Comparison of ENCODE assay signal across 8 cellular contexts in genomic region chr3:151085227-151085888, GRCh38. TPM values are rescaled to one million over a fixed set of nuclear protein-coding genes. Genes with fewer than 3 reads are reported as not detected.
DNase-seq lines count a peak whose midpoint lies in the region; ATAC-seq and TF ChIP-seq lines count a peak whose summit lies in the region.

MED12L (plus strand) TSS chr3:151085664; CDS start chr3:151086927, 1,263 bp downstream.

- H3K36me3 ChIP-seq in GM06990 (ENCODE audit: control insufficient read depth, insufficient read depth, low read length): no peaks in the 10 kb centered on the region

- peak; percentile 82 for ATAC-seq in sciatic nerve
- no peak for ATAC-seq in HG03469 (IDR thresholded peaks at IDR 0.05; ENCODE audit: unreplicated experiment)

- no peaks in the 10 kb centered on the region for H3K9me3 Mint-ChIP-seq in T-helper 1 cell treated with Interleukin-12 subunit alpha and Interleukin-12 subunit beta and Interleukin-4 antibody, amounts not matched to agents 30 μg/mL and 1 μg/mL, for 36 hours

- intact Hi-C loops in sciatic nerve (cut with DNase I): no loop called here

- in situ Hi-C loops in T47D (cut with HindIII; ENCODE audit: low pct_unique_long_range_greater_than_20kb, low sequenced_read_pairs): no loop called here

- H3K4me3 ChIP-seq in GM06990 (replicated peaks; ENCODE audit: low read depth, low read length) (peak within 1 kb of the TSS; percentile 52), HFF-Myc (replicated peaks; ENCODE audit: low read depth, low read length) (peak within 1 kb of the TSS; percentile 42), iPS-18c (ENCODE audit: insufficient read depth, low read depth, low read length) (peak within 1 kb of the TSS; percentile 66)

- H3K27ac Mint-ChIP-seq in T-helper 1 cell treated with Interleukin-12 subunit alpha and Interleukin-12 subunit beta and Interleukin-4 antibody, amounts not matched to agents 30 μg/mL and 1 μg/mL, for 36 hours: no peak within 1 kb of the TSS

- DNase-seq in GM06990 (ENCODE audit: extremely low read depth, insufficient read length): peak; percentile 79
- DNase-seq in HFF-Myc (ENCODE audit: extremely low read depth, low read depth): no peak
- peak; percentile 52 for DNase-seq in MV-4-11 (lab: John Stamatoyannopoulos, UW)
- peak; percentile 86 to 99 for DNase-seq in T47D (ENCODE audit: low read depth in 1 of 2, low spot score in 1 of 2)
- DNase-seq in sciatic nerve (ENCODE audit: low spot score): peak; percentile 79

- H3K36me3 Mint-ChIP-seq in T-helper 1 cell treated with Interleukin-12 subunit alpha and Interleukin-12 subunit beta and Interleukin-4 antibody, amounts not matched to agents 30 μg/mL and 1 μg/mL, for 36 hours (ENCODE audit: low read depth): peaks cover 3% of the 10 kb centered on the region

- H3K4me3 Mint-ChIP-seq in T-helper 1 cell treated with Interleukin-12 subunit alpha and Interleukin-12 subunit beta and Interleukin-4 antibody, amounts not matched to agents 30 μg/mL and 1 μg/mL, for 36 hours: peak within 1 kb of the TSS; percentile 86

- peak; percentile 16 for TF ChIP-seq CTCF in GM06990 (IDR thresholded peaks at IDR 0.05; ENCODE audit: insufficient read depth, low read length, poor library complexity, severe bottlenecking)
- no peak for TF ChIP-seq CTCF in HFF-Myc (IDR thresholded peaks at IDR 0.05; ENCODE audit: low read depth, low read length, missing control alignments)

- H3K27me3 ChIP-seq in GM06990 (replicated peaks; ENCODE audit: control insufficient read depth, insufficient read depth, low read length): peaks cover 3% of the 10 kb centered on the region

- H3K4me1 Mint-ChIP-seq in T-helper 1 cell treated with Interleukin-12 subunit alpha and Interleukin-12 subunit beta and Interleukin-4 antibody, amounts not matched to agents 30 μg/mL and 1 μg/mL, for 36 hours (ENCODE audit: low read depth): peaks cover 5% of the 10 kb centered on the region

- no peaks in the 10 kb centered on the region for H3K9me3 ChIP-seq in iPS-18c (ENCODE audit: control insufficient read depth, insufficient read depth, low read length)

- H3K27me3 Mint-ChIP-seq in T-helper 1 cell treated with Interleukin-12 subunit alpha and Interleukin-12 subunit beta and Interleukin-4 antibody, amounts not matched to agents 30 μg/mL and 1 μg/mL, for 36 hours (ENCODE audit: low read depth): peaks cover 64% of the 10 kb centered on the region

RNA-seq across cellular contexts. Expression of gene MED12L, which starts in this region (rescaled TPM):
- total RNA-seq in sciatic nerve: 4.8 TPM
